Comparison of ENCODE assay signal across 9 cellular contexts in the genomic region with DNA sequence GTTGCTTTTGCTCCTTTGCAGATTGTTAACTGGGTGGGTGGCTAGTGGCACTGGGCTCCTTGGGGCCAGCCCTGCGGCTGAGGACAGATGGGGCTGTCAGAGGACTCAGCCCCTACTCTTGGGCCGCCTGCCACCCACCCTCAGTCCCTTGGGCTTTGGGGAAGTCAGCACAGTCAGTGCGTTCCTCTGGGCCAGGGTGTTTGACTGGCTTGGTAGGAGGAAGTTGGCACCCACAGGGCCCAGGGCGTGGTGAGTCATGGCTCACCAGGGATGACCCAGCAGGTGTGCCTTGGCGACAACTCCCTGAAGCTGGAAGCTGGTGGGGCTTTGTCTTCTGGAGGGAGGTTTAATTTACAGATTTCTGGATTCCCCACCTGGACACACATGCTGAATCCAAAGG. TPM values are rescaled to one million over a fixed set of nuclear protein-coding genes. Genes with fewer than 3 reads are reported as not detected.
DNase-seq lines count a peak whose midpoint lies in the region; ATAC-seq, FAIRE-seq and TF ChIP-seq lines count a peak whose summit lies in the region.
"Had no signal": no experiment of that assay in that cellular context is flagged by ENCODE, and none has a peak within 500 bp of the region (broad histone marks: within the 10 kb centered on the region; RNA-seq: fewer than 3 reads in every experiment).

No MANE protein-coding gene starts in this region.

- peaks cover 18% of the 10 kb centered on the region for H3K4me1 Mint-ChIP-seq in neural progenitor cell

- peaks cover 53% of the 10 kb centered on the region for H4K20me1 ChIP-seq in neural progenitor cell (ENCODE audit: low read depth)

- H3K36me3 ChIP-seq in skeletal muscle satellite cell (ENCODE audit: insufficient read depth, low read length): peaks cover 42% of the 10 kb centered on the region
- peaks cover 4% of the 10 kb centered on the region for H3K36me3 ChIP-seq in neural progenitor cell

- H3K36me3 Mint-ChIP-seq in neural progenitor cell: peaks cover 18% of the 10 kb centered on the region

- no peak overlapping the region for H3K4me3 Mint-ChIP-seq in neural progenitor cell

- no peak overlapping the region for H3K27ac Mint-ChIP-seq in neural progenitor cell

- H3K9ac ChIP-seq in skeletal muscle satellite cell (ENCODE audit: low read depth, low read length): no peak overlapping the region
- no peak overlapping the region for H3K9ac ChIP-seq in neural progenitor cell

- H2AFZ ChIP-seq in neural progenitor cell (replicated peaks): no peak overlapping the region

- H3K9me3 ChIP-seq in skeletal muscle satellite cell (replicated peaks; ENCODE audit: low read length) (no peaks in the 10 kb centered on the region), neural progenitor cell (ENCODE audit: low read depth) (no peaks in the 10 kb centered on the region)

- no peaks in the 10 kb centered on the region for H3F3A ChIP-seq in neural progenitor cell (ENCODE audit: low read depth)

- TF ChIP-seq POLR2A in NB4 (IDR thresholded peaks at IDR 0.05; ENCODE audit: extremely low read depth, insufficient read length): no peak

- no peak for FAIRE-seq in D721Med (lab: Jason Lieb, UNC)

- H3K27ac ChIP-seq in foreskin keratinocyte (no peak overlapping the region), neural progenitor cell (no peak overlapping the region)

- H3K9me3 Mint-ChIP-seq in neural progenitor cell: no peaks in the 10 kb centered on the region

- peaks cover 47% of the 10 kb centered on the region for H3K79me2 ChIP-seq in neural progenitor cell (ENCODE audit: low read depth)

- ATAC-seq in GM19463 (IDR thresholded peaks at IDR 0.05; ENCODE audit: unreplicated experiment) (peak; percentile 48), foreskin keratinocyte (peak; percentile 81), GM19328 (IDR thresholded peaks at IDR 0.05; ENCODE audit: unreplicated experiment) (no peak)

- H3K4me3 ChIP-seq in NB4 (ENCODE audit: low read depth, low read length) (no peak overlapping the region), skeletal muscle satellite cell (ENCODE audit: low read length) (no peak overlapping the region), neural progenitor cell (no peak overlapping the region)

- H3K4me1 ChIP-seq in foreskin keratinocyte (peaks cover 27% of the 10 kb centered on the region), skeletal muscle satellite cell (ENCODE audit: control insufficient read depth, insufficient read depth, low read length) (peaks cover 51% of the 10 kb centered on the region), neural progenitor cell (no peaks in the 10 kb centered on the region)

- H3K27me3 Mint-ChIP-seq in neural progenitor cell (ENCODE audit: insufficient read depth, low read depth): peaks cover 2% of the 10 kb centered on the region

- H3K4me2 ChIP-seq in skeletal muscle satellite cell (ENCODE audit: low read length): peak overlapping the region; percentile 4
- H3K4me2 ChIP-seq in neural progenitor cell: no peak overlapping the region

- H3K27me3 ChIP-seq in foreskin keratinocyte (no peaks in the 10 kb centered on the region), skeletal muscle satellite cell (ENCODE audit: control insufficient read depth, insufficient read depth, low read length) (no peaks in the 10 kb centered on the region), neural progenitor cell (no peaks in the 10 kb centered on the region)

- TF ChIP-seq CTCF in NB4 (IDR thresholded peaks at IDR 0.05; ENCODE audit: low read depth, low read length) (no peak), foreskin keratinocyte (conservative IDR thresholded peaks at IDR 0.05) (no peak), neural progenitor cell (IDR thresholded peaks at IDR 0.05) (no peak), D721Med (IDR thresholded peaks at IDR 0.05; ENCODE audit: insufficient read depth, missing control alignments) (no peak)

- DNase-seq in NB4 (ENCODE audit: low read depth): peak; percentile 89
- peak in 1 of 2 donors; percentile 47 for DNase-seq in foreskin keratinocyte
- no peak for DNase-seq in neural progenitor cell (ENCODE audit: low spot score)
- DNase-seq in D721Med (ENCODE audit: insufficient read length, low spot score): no peak
- DNase-seq: activated effector memory CD4-positive, alpha-beta T cell treated with anti-CD3 and anti-CD28 coated beads, Interleukin-2, amount 50 U/mL, for 16 hours; NCI-H1930 had no signal

RNA-seq across cellular contexts. Expression of a gene that starts 32.4 kb away (rescaled TPM):
- total RNA-seq in foreskin keratinocyte: 61.3 and 68.2 TPM in 2 replicates
- 14.3 and 16.4 TPM in 2 replicates for polyA plus RNA-seq in foreskin keratinocyte
- 53.1 and 62.4 TPM in 2 replicates for total RNA-seq in skeletal muscle satellite cell (2012; rRNA removed)
- 64.2 and 77.3 TPM in 2 replicates for total RNA-seq in neural progenitor cell (ENCODE audit: low replicate concordance)
